In genomic region chr14:89232366-89233070, GRCh38 we compare ENCODE assay signal across 1 cellular context.
TF ChIP-seq lines count a peak whose summit lies in the region.

No MANE protein-coding gene starts in this region.

TF ChIP-seq in HepG2, 621 proteins besides CTCF, POLR2A, EP300 and RAD21 (continued from another document and continues in another):
- no peak for TF ChIP-seq ZBTB44 (CRISPR knock-in tag; IDR thresholded peaks at IDR 0.05)
- TF ChIP-seq SP1 (IDR thresholded peaks at IDR 0.05), result no peak
- no peak for TF ChIP-seq SP1 (CRISPR knock-in tag; IDR thresholded peaks at IDR 0.05)
- TF ChIP-seq HMGXB4 (CRISPR knock-in tag; IDR thresholded peaks at IDR 0.05; ENCODE audit: borderline replicate concordance in 1 of 2, low read depth in 1 of 2), result 0 out of 4 replicates have a peak, but pooled peaks of 1 of the 2 experiments have one; percentile 25
- TF ChIP-seq MBD4 (IDR thresholded peaks at IDR 0.05; ENCODE audit: borderline replicate concordance, low read length), result no peak
- no peak for TF ChIP-seq ZNF513 (CRISPR knock-in tag; conservative IDR thresholded peaks at IDR 0.05)
- no peak for TF ChIP-seq STAT6 (CRISPR knock-in tag; IDR thresholded peaks at IDR 0.05; ENCODE audit: borderline replicate concordance)
- no peak for TF ChIP-seq MYNN (CRISPR knock-in tag; IDR thresholded peaks at IDR 0.05; ENCODE audit: low read depth)
- TF ChIP-seq ZNF12 (CRISPR knock-in tag; IDR thresholded peaks at IDR 0.05), result peak; percentile 69
- TF ChIP-seq PATZ1 (CRISPR knock-in tag; IDR thresholded peaks at IDR 0.05), result peak; percentile 21
- no peak for TF ChIP-seq ZNF543 (CRISPR knock-in tag; IDR thresholded peaks at IDR 0.05)
- no peak for TF ChIP-seq ZMYM2 (CRISPR knock-in tag; IDR thresholded peaks at IDR 0.05)
- TF ChIP-seq PRMT3 (CRISPR knock-in tag; IDR thresholded peaks at IDR 0.05; ENCODE audit: borderline replicate concordance, low read depth), result no peak
- no peak for TF ChIP-seq THAP9 (CRISPR knock-in tag; IDR thresholded peaks at IDR 0.05; ENCODE audit: borderline replicate concordance)
- peak; percentile 73; the same call in 1 of the 2 replicates for TF ChIP-seq ZNF788 (CRISPR knock-in tag; IDR thresholded peaks at IDR 0.05; ENCODE audit: borderline replicate concordance)
- peak; percentile 80 for TF ChIP-seq ZNF614 (CRISPR knock-in tag; IDR thresholded peaks at IDR 0.05; ENCODE audit: borderline replicate concordance)
- no peak for TF ChIP-seq JUN (CRISPR knock-in tag; IDR thresholded peaks at IDR 0.05)
- TF ChIP-seq GATAD2A (CRISPR knock-in tag; IDR thresholded peaks at IDR 0.05), result peak; percentile 95
- TF ChIP-seq HNRNPLL (IDR thresholded peaks at IDR 0.05; ENCODE audit: low read depth, low read length, poor library complexity, severe bottlenecking), result no peak
- no peak for TF ChIP-seq RFX3 (CRISPR knock-in tag; IDR thresholded peaks at IDR 0.05)
- no peak for TF ChIP-seq WIZ (CRISPR knock-in tag; IDR thresholded peaks at IDR 0.05)
- TF ChIP-seq XBP1 (CRISPR knock-in tag; IDR thresholded peaks at IDR 0.05), result no peak
- no peak for TF ChIP-seq ZNF230 (CRISPR knock-in tag; IDR thresholded peaks at IDR 0.05)
- TF ChIP-seq KDM3A (CRISPR knock-in tag; IDR thresholded peaks at IDR 0.05; ENCODE audit: low read depth), result 0 out of 2 replicates have a peak, but pooled peaks have one; percentile 65
- no peak for TF ChIP-seq SMYD3 (CRISPR knock-in tag; IDR thresholded peaks at IDR 0.05)
- no peak for TF ChIP-seq PBX3 (CRISPR knock-in tag; IDR thresholded peaks at IDR 0.05; ENCODE audit: borderline replicate concordance)
- TF ChIP-seq AHR (CRISPR knock-in tag; IDR thresholded peaks at IDR 0.05), result no peak
- TF ChIP-seq ZNF549 (CRISPR knock-in tag; IDR thresholded peaks at IDR 0.05), result no peak
- TF ChIP-seq ZC3H13 (CRISPR knock-in tag; IDR thresholded peaks at IDR 0.05), result 0 out of 2 replicates have a peak, but pooled peaks have one; percentile 52
- TF ChIP-seq LRRFIP1 (CRISPR knock-in tag; conservative IDR thresholded peaks at IDR 0.05), result no peak
- TF ChIP-seq ZSCAN21 (CRISPR knock-in tag; IDR thresholded peaks at IDR 0.05; ENCODE audit: borderline replicate concordance), result no peak
- TF ChIP-seq HOXA7 (CRISPR knock-in tag; IDR thresholded peaks at IDR 0.05), result no peak
- peak; percentile 87 for TF ChIP-seq SKIL (CRISPR knock-in tag; IDR thresholded peaks at IDR 0.05; ENCODE audit: borderline replicate concordance)
- TF ChIP-seq ZBTB46 (CRISPR knock-in tag; IDR thresholded peaks at IDR 0.05; ENCODE audit: borderline replicate concordance), result no peak
- TF ChIP-seq MAFF (IDR thresholded peaks at IDR 0.05; ENCODE audit: low read depth, low read length), result 0 out of 2 replicates have a peak, but pooled peaks have one; percentile 2
